12 cellular contexts compared by ENCODE assay signal in the genomic region with DNA sequence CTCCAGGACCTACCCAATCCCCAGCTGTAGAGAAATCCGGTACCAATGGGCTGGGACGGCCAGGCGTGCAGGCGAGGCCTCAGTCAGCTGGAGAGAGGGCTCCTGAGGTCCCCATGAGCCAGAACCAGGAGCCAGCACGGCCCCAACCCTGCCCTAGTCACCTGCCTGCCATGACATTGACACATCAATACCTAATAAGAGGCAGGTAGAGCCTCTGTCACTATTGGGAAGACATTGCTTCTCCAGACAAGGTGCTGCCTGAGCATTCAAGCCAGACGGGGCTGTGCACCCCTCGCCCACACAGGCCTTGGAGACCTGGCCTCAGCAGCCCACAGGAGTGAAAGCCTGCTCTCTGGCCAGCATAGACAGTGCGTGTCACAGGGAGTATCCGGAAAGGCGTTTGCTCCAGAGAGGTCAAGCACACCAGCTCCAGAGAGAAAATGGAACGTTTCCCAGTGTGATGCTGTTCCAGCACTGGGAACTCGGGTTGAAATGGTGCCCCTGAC. TPM values are rescaled to one million over a fixed set of nuclear protein-coding genes. Genes with fewer than 3 reads are reported as not detected.
DNase-seq lines count a peak whose midpoint lies in the region; ATAC-seq and TF ChIP-seq lines count a peak whose summit lies in the region.
"Had no signal": no experiment of that assay in that cellular context is flagged by ENCODE, and none has a peak within 500 bp of the region (broad histone marks: within the 10 kb centered on the region; RNA-seq: fewer than 3 reads in every experiment).

No MANE protein-coding gene starts in this region.

- intact Hi-C loops in dorsolateral prefrontal cortex (cut with DNase I) (loop anchor here in 1 of 2 donors (2.0 kb wide), 1 partner anchor 25 kb away; no protein-coding TSS in a partner anchor), gastrocnemius medialis (cut with DNase I; ENCODE audit: low total_unique reads) (no loop called here)

- H3K4me1 Mint-ChIP-seq in IgD-negative memory B cell, result peaks cover 9 to 19% (median 16%) of the 10 kb centered on the region in 3 donors

- no peak overlapping the region for H3K23ac ChIP-seq in trophoblast cell (ENCODE audit: low read length)

- H3K4ac ChIP-seq in trophoblast cell (ENCODE audit: low read depth, low read length), result no peak overlapping the region

- TF ChIP-seq CTCF in dorsolateral prefrontal cortex (IDR thresholded peaks at IDR 0.05 in 54 of 56, conservative IDR thresholded peaks at IDR 0.05 in 2 of 56; ENCODE audit: low read depth in 1 of 56, partially characterized antibody in 56 of 56), result no peak
- TF ChIP-seq CTCF in gastrocnemius medialis (IDR thresholded peaks at IDR 0.05 in 4 of 5, conservative IDR thresholded peaks at IDR 0.05 in 1 of 5), result no peak

- in situ Hi-C loops in gastrocnemius medialis (cut with MboI; ENCODE audit: low sequenced_read_pairs in 4 of 4), result loop anchor here in 2 of 4 donors (25.0 kb wide), 2 partner anchors 250 to 450 kb away; no protein-coding TSS in a partner anchor

- H3K9me3 Mint-ChIP-seq in IgD-negative memory B cell, result no peaks in the 10 kb centered on the region
- H3K9me3 Mint-ChIP-seq: activated CD4-positive, alpha-beta memory T cell treated with anti-CD3 and anti-CD28 coated beads, Interleukin-2, amount 10 ng/mL, durations not matched to agents 7 days and 5 days; activated naive CD4-positive, alpha-beta T cell treated with anti-CD3 and anti-CD28 coated beads for 36 hours had no signal

- H3K79me1 ChIP-seq in trophoblast cell (ENCODE audit: low read length), result peaks cover 3% of the 10 kb centered on the region

- H3K36me3 Mint-ChIP-seq in IgD-negative memory B cell, result no peaks in the 10 kb centered on the region

- no peaks in the 10 kb centered on the region for H3K9me3 ChIP-seq in gastrocnemius medialis
- peaks cover 8% of the 10 kb centered on the region for H3K9me3 ChIP-seq in trophoblast cell (ENCODE audit: insufficient read depth, low read depth, low read length)

- peak overlapping the region in 2 of 3 donors; percentile 27 to 67 for H3K27ac Mint-ChIP-seq in IgD-negative memory B cell
- H3K27ac Mint-ChIP-seq: activated CD4-positive, alpha-beta memory T cell treated with anti-CD3 and anti-CD28 coated beads, Interleukin-2, amount 10 ng/mL, durations not matched to agents 7 days and 5 days; activated naive CD4-positive, alpha-beta T cell treated with anti-CD3 and anti-CD28 coated beads for 36 hours had no signal

- no peak overlapping the region for H3K9ac ChIP-seq in trophoblast cell (ENCODE audit: low read length)

- H4K8ac ChIP-seq in trophoblast cell (ENCODE audit: low read depth, low read length), result no peak overlapping the region

- no peak overlapping the region for H4K91ac ChIP-seq in trophoblast cell (ENCODE audit: low read depth, low read length)

- no peak overlapping the region for H2BK5ac ChIP-seq in trophoblast cell (ENCODE audit: low read depth, low read length, poor library complexity)

- WGBS in trophoblast cell (ENCODE audit: extremely low coverage, insufficient coverage, insufficient read length), result no CpG with 5 or more reads among the region's 12 CpGs

- peaks cover 42% of the 10 kb centered on the region for H3K27me3 Mint-ChIP-seq in IgD-negative memory B cell

- H3K36me3 ChIP-seq in gastrocnemius medialis (no peaks in the 10 kb centered on the region), trophoblast cell (ENCODE audit: control insufficient read depth in 1 of 2, insufficient read depth in 2 of 2, low read length in 2 of 2) (peaks cover 28 to 31% of the 10 kb centered on the region in 2 experiments)

- peak overlapping the region in 3 of 4 donors; percentile 60 to 90 (median 72) for H3K4me3 Mint-ChIP-seq in IgD-negative memory B cell
- H3K4me3 Mint-ChIP-seq: activated CD4-positive, alpha-beta memory T cell treated with anti-CD3 and anti-CD28 coated beads, Interleukin-2, amount 10 ng/mL, durations not matched to agents 7 days and 5 days; activated naive CD4-positive, alpha-beta T cell treated with anti-CD3 and anti-CD28 coated beads for 36 hours had no signal

- H3K4me3 ChIP-seq in dorsolateral prefrontal cortex (peak overlapping the region in 51 of 59 donors; percentile 0 to 92 (median 75)), gastrocnemius medialis (no peak overlapping the region), trophoblast cell (ENCODE audit: low read depth, low read length) (no peak overlapping the region)

- H3K27me3 ChIP-seq in dorsolateral prefrontal cortex (peaks cover 0 to 33% (median 7%) of the 10 kb centered on the region in 45 donors), gastrocnemius medialis (peaks cover 17 to 35% (median 24%) of the 10 kb centered on the region in 3 donors), trophoblast cell (ENCODE audit: insufficient read depth, low read length) (peaks cover 38% of the 10 kb centered on the region)

- H3K27ac ChIP-seq in dorsolateral prefrontal cortex (peak overlapping the region; percentile 29 to 98 (median 86)), gastrocnemius medialis (peak overlapping the region in 3 of 4 donors; percentile 5 to 36 (median 5)), trophoblast cell (ENCODE audit: low read depth, low read length) (no peak overlapping the region)

- H2AK5ac ChIP-seq in trophoblast cell (ENCODE audit: low read length), result no peak overlapping the region

- H3K14ac ChIP-seq in trophoblast cell (ENCODE audit: low read length), result no peak overlapping the region

- no peak overlapping the region for H2BK120ac ChIP-seq in trophoblast cell (ENCODE audit: insufficient read depth, low read length, poor library complexity)

- no peaks in the 10 kb centered on the region for H3K79me2 ChIP-seq in trophoblast cell (ENCODE audit: control insufficient read depth, insufficient read depth, low read length, poor library complexity)

- H3K4me1 ChIP-seq in gastrocnemius medialis (peaks cover 13 to 20% of the 10 kb centered on the region in 2 donors), trophoblast cell (ENCODE audit: control insufficient read depth in 1 of 2, insufficient read depth in 2 of 2, low read length in 2 of 2) (peaks cover 10 to 35% of the 10 kb centered on the region in 2 experiments)

- no peak for TF ChIP-seq POLR2A in gastrocnemius medialis (IDR thresholded peaks at IDR 0.05)

- ATAC-seq in left lobe of liver (peak; percentile 48), gastrocnemius medialis (no peak)

- peak in 3 of 10 donors; percentile 31 to 33 (median 33) for DNase-seq in dorsolateral prefrontal cortex
- DNase-seq in left lobe of liver (ENCODE audit: low spot score), result peak; percentile 45
- DNase-seq in gastrocnemius medialis, result no peak
- DNase-seq in ureter (ENCODE audit: low spot score), result no peak
- DNase-seq in trophoblast cell, result no peak
- DNase-seq in NCI-H345 (lab: John Stamatoyannopoulos, UW), result no peak
- no peak for DNase-seq in NCI-H187 (lab: John Stamatoyannopoulos, UW)
- DNase-seq: activated CD4-positive, alpha-beta memory T cell treated with anti-CD3 and anti-CD28 coated beads, Interleukin-2, amount 10 ng/mL, durations not matched to agents 7 days and 5 days; activated naive CD4-positive, alpha-beta T cell treated with anti-CD3 and anti-CD28 coated beads for 36 hours; NCI-H526 treated with DMSO at 0.1 percent for 48 hours; RPMI8226 had no signal

- H2BK12ac ChIP-seq in trophoblast cell (ENCODE audit: low read length), result no peak overlapping the region

- no peak overlapping the region for H3K18ac ChIP-seq in trophoblast cell (ENCODE audit: low read length)

- no peak overlapping the region for H3K4me2 ChIP-seq in trophoblast cell (ENCODE audit: low read length)

- H4K12ac ChIP-seq in trophoblast cell (ENCODE audit: low read depth, low read length), result no peak overlapping the region

- no peak overlapping the region for H2AFZ ChIP-seq in trophoblast cell (ENCODE audit: insufficient read depth, low read length, poor library complexity)

RNA-seq across cellular contexts. Expression of gene DLL1, which starts 3.5 kb away (rescaled TPM):
- polyA plus RNA-seq in IgD-negative memory B cell, result 0.10 TPM
- total RNA-seq in dorsolateral prefrontal cortex (10 to 100 TPM in 104 of 120 experiments, 1 to 10 TPM in 16; 4.7 to 47.2 (median 15.7) TPM), left lobe of liver (4.9 TPM), gastrocnemius medialis (1 to 10 TPM; 1.8 to 3.7 (median 3.3) TPM), ureter (16.1 TPM)
- polyA plus RNA-seq in trophoblast cell (2013), result 5.2 and 5.8 TPM in 2 replicates

RNA-seq across cellular contexts. Expression of gene FAM120B, which starts 19.1 kb away (rescaled TPM):
- 24.5 TPM for polyA plus RNA-seq in IgD-negative memory B cell
- total RNA-seq in dorsolateral prefrontal cortex (10 to 100 TPM; 37.3 to 72.0 (median 55.7) TPM), left lobe of liver (11.6 TPM), gastrocnemius medialis (10 to 100 TPM; 10.7 to 17.0 (median 13.5) TPM), ureter (54.5 TPM)
- polyA plus RNA-seq in trophoblast cell (2013), result 17.9 and 18.0 TPM in 2 replicates

Comparison
In these comparisons a context has a peak if more than half of its experiments do, and no peak if none do; other contexts are left out.
1. H3K4me3 ChIP-seq: peak in dorsolateral prefrontal cortex (51 of 59); none in gastrocnemius medialis (0 of 4) and trophoblast cell (single experiment).